ENCODE assay signal across 21 cellular contexts in genomic region chr1:111906111-111906510, GRCh38.
A peak's percentile ranks its signal among the peaks of the same experiment; 100 is the strongest.
DNase-seq lines count a peak whose midpoint lies in the region; TF ChIP-seq lines count a peak whose summit lies in the region.
"Had no signal": no experiment of that assay in that cellular context is flagged by ENCODE, and none has a peak within 500 bp of the region (broad histone marks: within the 10 kb centered on the region; RNA-seq: fewer than 3 reads in every experiment).

No MANE protein-coding gene starts in this region.

- peaks cover 23% of the 10 kb centered on the region for H3K4me1 ChIP-seq in BLaER1
- H3K4me1 ChIP-seq in BLaER1 treated with 17β-estradiol and CSF1 and Interleukin-3, amounts not matched to agents 10 nM and 100 nM: peaks cover 17 to 31% (median 24%) of the 10 kb centered on the region in 10 experiments
- H3K4me1 ChIP-seq: Caco-2 had no signal

- H3K9me2 ChIP-seq in neural cell (ENCODE audit: insufficient read depth, low read length): no peaks in the 10 kb centered on the region

- H3K4me3 ChIP-seq in BLaER1 (no peak overlapping the region), neural cell (ENCODE audit: low read length) (no peak overlapping the region)
- no peak overlapping the region for H3K4me3 ChIP-seq in BLaER1 treated with 17β-estradiol and CSF1 and Interleukin-3, amounts not matched to agents 10 nM and 100 nM
- H3K4me3 ChIP-seq: GM12878 had no signal

- no peak overlapping the region for H2AFZ ChIP-seq in neural cell (ENCODE audit: low read depth, low read length)

- no peak overlapping the region for H3K9ac ChIP-seq in BLaER1
- H3K9ac ChIP-seq in BLaER1 treated with 17β-estradiol and CSF1 and Interleukin-3, amounts not matched to agents 10 nM and 100 nM: no peak overlapping the region
- no peak overlapping the region for H3K9ac ChIP-seq in neural cell (ENCODE audit: low read length)

- H4K20me1 ChIP-seq in BLaER1: no peaks in the 10 kb centered on the region
- H4K20me1 ChIP-seq in BLaER1 treated with 17β-estradiol and CSF1 and Interleukin-3, amounts not matched to agents 10 nM and 100 nM: no peaks in the 10 kb centered on the region; a peak in 1 of 22 replicates
- no peaks in the 10 kb centered on the region for H4K20me1 ChIP-seq in neural cell (ENCODE audit: insufficient read depth)

- H3K4me2 ChIP-seq in BLaER1 (peak overlapping the region; percentile 83; the same call in 1 of the 2 replicates), neural cell (ENCODE audit: low read length) (no peak overlapping the region)
- peak overlapping the region in 9 of 11 experiments; percentile 71 to 91 (median 86); a peak in 9 of 22 replicates for H3K4me2 ChIP-seq in BLaER1 treated with 17β-estradiol and CSF1 and Interleukin-3, amounts not matched to agents 10 nM and 100 nM

- no peak overlapping the region for H3K27ac ChIP-seq in BLaER1
- H3K27ac ChIP-seq in BLaER1 treated with 17β-estradiol and CSF1 and Interleukin-3, amounts not matched to agents 10 nM and 100 nM: no peak overlapping the region
- H3K27ac ChIP-seq in caudate nucleus (ENCODE audit: low read depth, low read length): peak overlapping the region; percentile 84
- H3K27ac ChIP-seq in neural cell (ENCODE audit: low read length): peak overlapping the region; percentile 64
- H3K27ac ChIP-seq: C4-2B had no signal

- H3K79me2 ChIP-seq in neural cell (replicated peaks; ENCODE audit: insufficient read depth, low read length): no peaks in the 10 kb centered on the region

- TF ChIP-seq CTCF in neural cell (IDR thresholded peaks at IDR 0.05; ENCODE audit: poor library complexity, severe bottlenecking): no peak

- H3K27me3 ChIP-seq in BLaER1: no peaks in the 10 kb centered on the region
- H3K27me3 ChIP-seq in BLaER1 treated with 17β-estradiol and CSF1 and Interleukin-3, amounts not matched to agents 10 nM and 100 nM: no peaks in the 10 kb centered on the region; a peak in 1 of 22 replicates
- no peaks in the 10 kb centered on the region for H3K27me3 ChIP-seq in neural cell (ENCODE audit: insufficient read depth, low read depth, low read length)

- no peak for TF ChIP-seq RAD21 in neural cell (conservative IDR thresholded peaks at IDR 0.05)

- no peaks in the 10 kb centered on the region for H3F3A ChIP-seq in neural cell (ENCODE audit: insufficient read depth, low read length, poor library complexity, severe bottlenecking)

- DNase-seq in caudate nucleus (lab: John Stamatoyannopoulos, UW): no peak
- DNase-seq in retina: no peak
- DNase-seq in HUDEP-2 (lab: John Stamatoyannopoulos, UW; ENCODE audit: unreplicated experiment in 76 of 76): no peak
- no peak for DNase-seq in stimulated activated CD4-positive, alpha-beta T cell treated with anti-CD3 and anti-CD28 coated beads, Interleukin-4, amount 100 ng/mL, for 24 hours
- DNase-seq in DMS114 treated with DMSO at 0.1 percent for 48 hours (lab: John Stamatoyannopoulos, UW; ENCODE audit: unreplicated experiment): no peak
- DNase-seq: 8988T; ACHN; Caco-2; Calu3; CD4-positive, alpha-beta T cell; CD8-positive, alpha-beta T cell; DMS153; DMS53; DND-41; EL; GDM1 had no signal

- H3K9me3 ChIP-seq in BLaER1: no peaks in the 10 kb centered on the region
- H3K9me3 ChIP-seq in BLaER1 treated with 17β-estradiol and CSF1 and Interleukin-3, amounts not matched to agents 10 nM and 100 nM (replicated peaks in 1 of 11): no peaks in the 10 kb centered on the region
- H3K9me3 ChIP-seq in neural cell (ENCODE audit: low read length): no peaks in the 10 kb centered on the region
- H3K9me3 ChIP-seq: Caco-2 had no signal

- no peak for TF ChIP-seq EP300 in neural cell (conservative IDR thresholded peaks at IDR 0.05; ENCODE audit: poor library complexity, severe bottlenecking)

- H3K36me3 ChIP-seq in BLaER1 (no peaks in the 10 kb centered on the region), neural cell (ENCODE audit: insufficient read depth, low read length) (no peaks in the 10 kb centered on the region)
- no peaks in the 10 kb centered on the region for H3K36me3 ChIP-seq in BLaER1 treated with 17β-estradiol and CSF1 and Interleukin-3, amounts not matched to agents 10 nM and 100 nM

TF ChIP-seq in neural cell, 6 proteins besides CTCF, POLR2A, EP300 and RAD21:
- no peak for TF ChIP-seq TAF1 (IDR thresholded peaks at IDR 0.05; ENCODE audit: low read depth)
- TF ChIP-seq MXI1 (conservative IDR thresholded peaks at IDR 0.05; ENCODE audit: poor library complexity, severe bottlenecking): no peak
- no peak for TF ChIP-seq POLR2AphosphoS5 (IDR thresholded peaks at IDR 0.05)
- no peak for TF ChIP-seq EZH2 (IDR thresholded peaks at IDR 0.05; ENCODE audit: borderline replicate concordance, insufficient read depth, low read length, poor library complexity, severe bottlenecking)
- TF ChIP-seq SMC3 (conservative IDR thresholded peaks at IDR 0.05; ENCODE audit: poor library complexity): no peak
- no peak for TF ChIP-seq REST (IDR thresholded peaks at IDR 0.05; ENCODE audit: borderline replicate concordance)

Comparison
In these comparisons a context has a peak if more than half of its experiments do, and no peak if none do; other contexts are left out.
1. H3K27ac ChIP-seq: peak in caudate nucleus (single experiment) and neural cell (single experiment); none in BLaER1 (single experiment) and BLaER1 treated with 17β-estradiol and CSF1 and Interleukin-3, amounts not matched to agents 10 nM and 100 nM (0 of 11).